Comparison of ENCODE assay signal across 8 cellular contexts in the genomic region with DNA sequence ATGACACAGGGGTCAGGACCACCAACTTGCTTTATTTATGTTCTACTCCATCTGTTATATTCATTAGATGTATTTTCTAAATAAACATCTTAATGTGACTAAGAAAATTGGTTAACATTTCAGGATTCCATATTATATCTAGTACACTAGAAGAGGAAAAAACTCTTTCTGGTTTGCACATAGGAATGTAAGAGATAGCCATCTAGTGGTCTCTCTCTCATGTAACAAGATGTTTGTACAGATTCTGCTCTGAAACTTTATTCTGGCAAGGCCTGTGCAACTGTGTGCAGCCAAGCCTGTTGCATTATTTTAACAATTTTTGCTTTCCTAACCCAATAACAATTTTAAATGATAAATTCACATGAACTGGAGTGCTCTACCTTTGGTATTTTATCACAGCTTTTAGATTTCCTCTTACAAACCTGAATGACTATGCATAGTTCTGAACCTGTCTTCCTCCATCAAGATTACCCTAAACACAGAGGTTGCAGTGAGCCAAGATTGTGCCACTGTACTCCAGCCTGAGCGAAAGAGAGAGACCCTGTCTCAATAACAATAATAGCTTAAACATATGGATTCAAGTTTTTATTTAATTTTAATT.
A peak's percentile ranks its signal among the peaks of the same experiment; 100 is the strongest.
DNase-seq lines count a peak whose midpoint lies in the region; ATAC-seq and TF ChIP-seq lines count a peak whose summit lies in the region.

No MANE protein-coding gene starts in this region.

- in situ Hi-C loops in G401 (cut with HindIII; ENCODE audit: low sequenced_read_pairs) = no loop called here
- in situ Hi-C loops in SK-MEL-5 (cut with HindIII; ENCODE audit: low pct_unique_long_range_greater_than_20kb, low sequenced_read_pairs) = no loop called here

- H3K36me3 ChIP-seq in thoracic aorta = no peaks in the 10 kb centered on the region

- peaks cover 14 to 24% of the 10 kb centered on the region in 2 donors for H3K4me1 ChIP-seq in thoracic aorta (ENCODE audit: control insufficient read depth in 1 of 2, low read depth in 2 of 2)

- ATAC-seq in thoracic aorta (ENCODE audit: insufficient number of reproducible peaks, low FRiP score, low read depth) = peak; percentile 54
- ATAC-seq in HG03342 (IDR thresholded peaks at IDR 0.05; ENCODE audit: unreplicated experiment) = no peak
- no peak for ATAC-seq in HG02840 (IDR thresholded peaks at IDR 0.05; ENCODE audit: low FRiP score, unreplicated experiment)

- no peak overlapping the region for H3K4me3 ChIP-seq in thoracic aorta

- no peaks in the 10 kb centered on the region for H3K9me3 ChIP-seq in thoracic aorta

- no peaks in the 10 kb centered on the region for H3K27me3 ChIP-seq in thoracic aorta (replicated peaks; ENCODE audit: insufficient read depth)

- no peak overlapping the region for H3K27ac ChIP-seq in thoracic aorta

- TF ChIP-seq CTCF in thoracic aorta (IDR thresholded peaks at IDR 0.05) = peak; percentile 50

- DNase-seq in G401 (ENCODE audit: low spot score) = peak; percentile 65
- DNase-seq in HCEC 1CT = peak; percentile 72
- peak; percentile 56 for DNase-seq in SK-MEL-5 (ENCODE audit: low read depth, low spot score)
- DNase-seq in glomerular endothelial cell (ENCODE audit: extremely low read depth, low read depth, low spot score) = peak; percentile 27
- no peak for DNase-seq in thoracic aorta (ENCODE audit: low spot score)
- no peak for DNase-seq in hypothalamus (lab: John Stamatoyannopoulos, UW)

Comparison
In these comparisons a context has a peak if more than half of its experiments do, and no peak if none do; other contexts are left out.
1. DNase-seq: peak in G401 (single experiment), HCEC 1CT (single experiment), SK-MEL-5 (single experiment) and glomerular endothelial cell (single experiment); none in thoracic aorta (single experiment) and hypothalamus (0 of 51).